In genomic region chrX:151722241-151722846, GRCh38 we compare ENCODE assay signal across 9 cellular contexts. TPM values are rescaled to one million over a fixed set of nuclear protein-coding genes. Genes with fewer than 3 reads are reported as not detected.
DNase-seq lines count a peak whose midpoint lies in the region; ATAC-seq and TF ChIP-seq lines count a peak whose summit lies in the region.
"Had no signal": no experiment of that assay in that cellular context is flagged by ENCODE, and none has a peak within 500 bp of the region (broad histone marks: within the 10 kb centered on the region; RNA-seq: fewer than 3 reads in every experiment).

No MANE protein-coding gene starts in this region.

- peaks cover 5% of the 10 kb centered on the region for H3K27me3 Mint-ChIP-seq in neural crest cell (ENCODE audit: low read depth)
- H3K27me3 Mint-ChIP-seq in effector memory CD8-positive, alpha-beta T cell = peaks cover 0 to 10% of the 10 kb centered on the region in 2 donors

- H3K36me3 ChIP-seq in testis (ENCODE audit: low read depth, missing control alignments) = no peaks in the 10 kb centered on the region

- 73 to 92% methylated on average over 4 to 11 of the region's 24 CpGs for WGBS in testis, 2 donors

- no peaks in the 10 kb centered on the region for H3K27me3 ChIP-seq in testis

- no peak overlapping the region for H3K27ac ChIP-seq in testis

- no peaks in the 10 kb centered on the region for H3K9me3 Mint-ChIP-seq in neural crest cell
- H3K9me3 Mint-ChIP-seq in effector memory CD8-positive, alpha-beta T cell = no peaks in the 10 kb centered on the region

- peaks cover 4% of the 10 kb centered on the region for H3K4me1 ChIP-seq in testis

- H3K36me3 Mint-ChIP-seq in neural crest cell (ENCODE audit: low read depth) = no peaks in the 10 kb centered on the region
- H3K36me3 Mint-ChIP-seq in effector memory CD8-positive, alpha-beta T cell (ENCODE audit: insufficient read depth) = no peaks in the 10 kb centered on the region

- intact Hi-C loops in testis (cut with DNase I; ENCODE audit: low total_unique reads) = no loop called here

- no peak for ATAC-seq in effector memory CD8-positive, alpha-beta T cell (replicated peaks)

- no peak overlapping the region for H3K27ac Mint-ChIP-seq in neural crest cell (ENCODE audit: unreplicated experiment)
- H3K27ac Mint-ChIP-seq in effector memory CD8-positive, alpha-beta T cell = no peak overlapping the region

- no peaks in the 10 kb centered on the region for H3K4me1 Mint-ChIP-seq in neural crest cell
- no peaks in the 10 kb centered on the region for H3K4me1 Mint-ChIP-seq in effector memory CD8-positive, alpha-beta T cell (ENCODE audit: low read depth in 2 of 2)

- H3K4me3 ChIP-seq in epithelial cell of proximal tubule (ENCODE audit: low read depth, low read length) = no peak overlapping the region
- no peak overlapping the region for H3K4me3 ChIP-seq in testis

- H3K9me3 ChIP-seq in testis = no peaks in the 10 kb centered on the region

- TF ChIP-seq POLR2A in testis (IDR thresholded peaks at IDR 0.05) = no peak

- H3K4me3 Mint-ChIP-seq in neural crest cell = no peak overlapping the region
- H3K4me3 Mint-ChIP-seq in effector memory CD8-positive, alpha-beta T cell = no peak overlapping the region

- DNase-seq in DMS53 treated with DMSO at 0.1 percent for 48 hours (lab: John Stamatoyannopoulos, UW; ENCODE audit: unreplicated experiment) (peak; percentile 33), HuH-7.5 (ENCODE audit: low spot score) (peak; percentile 19), epithelial cell of proximal tubule (ENCODE audit: low read depth) (no peak), neural crest cell (ENCODE audit: low read depth, low spot score) (peak; percentile 40), testis (no peak), SHP77 treated with DMSO at 0.1 percent for 48 hours (lab: John Stamatoyannopoulos, UW) (no peak)
- DNase-seq in activated naive CD4-positive, alpha-beta T cell treated with Interleukin-2 at 50 U/mL for 16 hours = no peak
- DNase-seq in effector memory CD8-positive, alpha-beta T cell = no peak
- DNase-seq: NCI-H2171 treated with DMSO at 0.1 percent for 48 hours had no signal

- peak; percentile 34 for TF ChIP-seq CTCF in epithelial cell of proximal tubule (conservative IDR thresholded peaks at IDR 0.05; ENCODE audit: low read depth, low read length)
- peak; percentile 59 for TF ChIP-seq CTCF in neural crest cell (conservative IDR thresholded peaks at IDR 0.05)
- no peak for TF ChIP-seq CTCF in testis (IDR thresholded peaks at IDR 0.05)

RNA-seq across cellular contexts. Expression of gene FATE1, which starts 6.5 kb away (rescaled TPM):
- total RNA-seq in epithelial cell of proximal tubule (not detected in 2 replicates), neural crest cell (not detected in 2 replicates), testis (1,000 to 10,000 TPM in 1 of 2 donors, 100 to 1,000 TPM in 1; 890 to 1,316 TPM)
- polyA plus RNA-seq in testis (ENCODE audit: insufficient read depth, low read depth, low replicate concordance) = 482 TPM

RNA-seq across cellular contexts. Expression of gene CNGA2, which starts 12.2 kb away (rescaled TPM):
- total RNA-seq in epithelial cell of proximal tubule (not detected in 2 replicates), neural crest cell (not detected in 2 replicates), testis (1 to 10 TPM in 1 of 2 donors, under 1 TPM in 1; 0.50 to 2.0 TPM)
- polyA plus RNA-seq in testis (ENCODE audit: insufficient read depth, low read depth, low replicate concordance) = 0.83 TPM

RNA-seq across cellular contexts. Expression of gene PRRG3, which starts 27.1 kb away (rescaled TPM):
- not detected in 2 replicates for total RNA-seq in epithelial cell of proximal tubule
- 2.6 and 2.9 TPM in 2 replicates for total RNA-seq in neural crest cell
- 1 to 10 TPM in 1 of 2 donors, under 1 TPM in 1; 0.94 to 1.7 TPM for total RNA-seq in testis
- polyA plus RNA-seq in testis (ENCODE audit: insufficient read depth, low read depth, low replicate concordance) = 2.2 TPM

Comparison
In these comparisons a context has a peak if more than half of its experiments do, and no peak if none do; other contexts are left out.
1. DNase-seq: peak in DMS53 treated with DMSO at 0.1 percent for 48 hours (single experiment), HuH-7.5 (single experiment) and neural crest cell (single experiment); none in epithelial cell of proximal tubule (single experiment), testis (single experiment), activated naive CD4-positive, alpha-beta T cell treated with Interleukin-2 at 50 U/mL for 16 hours (single experiment), effector memory CD8-positive, alpha-beta T cell (0 of 3) and SHP77 treated with DMSO at 0.1 percent for 48 hours (single experiment).
2. CTCF ChIP-seq: peak in epithelial cell of proximal tubule (single experiment) and neural crest cell (single experiment); none in testis (0 of 3).
3. RNA of gene FATE1, which starts 6.5 kb away (total RNA-seq): 890 to 1,316 TPM in testis; not detected in epithelial cell of proximal tubule and not detected in neural crest cell; every median in the first group is over 100 times any median in the second.